Comparison of ENCODE assay signal across 8 cellular contexts in genomic region chr1:112704908-112705627, GRCh38. TPM values are rescaled to one million over a fixed set of nuclear protein-coding genes. Genes with fewer than 3 reads are reported as not detected.
A peak's percentile ranks its signal among the peaks of the same experiment; 100 is the strongest.
DNase-seq lines count a peak whose midpoint lies in the region; ATAC-seq and TF ChIP-seq lines count a peak whose summit lies in the region.

No MANE protein-coding gene starts in this region.

- H3K4me3 Mint-ChIP-seq in neural progenitor cell = peak overlapping the region; percentile 82

- peaks cover 64% of the 10 kb centered on the region for H3K4me1 Mint-ChIP-seq in neural progenitor cell

- H3K27ac ChIP-seq in neural progenitor cell = no peak overlapping the region

- ATAC-seq in GM19351 (IDR thresholded peaks at IDR 0.05; ENCODE audit: unreplicated experiment) (peak; percentile 69), HG03432 (IDR thresholded peaks at IDR 0.05; ENCODE audit: unreplicated experiment) (peak; percentile 64)

- H3K27ac Mint-ChIP-seq in neural progenitor cell = peak overlapping the region; percentile 70

- no peaks in the 10 kb centered on the region for H3K36me3 ChIP-seq in neural progenitor cell

- peaks cover 24% of the 10 kb centered on the region for H3K4me1 ChIP-seq in neural progenitor cell

- TF ChIP-seq CTCF in neural progenitor cell (IDR thresholded peaks at IDR 0.05) = no peak

- H2AFZ ChIP-seq in neural progenitor cell (replicated peaks) = no peak overlapping the region

- H3K9me3 Mint-ChIP-seq in neural progenitor cell = no peaks in the 10 kb centered on the region

- peaks cover 14% of the 10 kb centered on the region for H3F3A ChIP-seq in neural progenitor cell (ENCODE audit: low read depth)

- H3K9me3 ChIP-seq in neural progenitor cell (ENCODE audit: low read depth) = no peaks in the 10 kb centered on the region

- no peak overlapping the region for H3K9ac ChIP-seq in neural progenitor cell

- peak overlapping the region; percentile 38 for H3K4me3 ChIP-seq in neural progenitor cell

- H4K20me1 ChIP-seq in neural progenitor cell (ENCODE audit: low read depth) = peaks cover 24% of the 10 kb centered on the region

- peak overlapping the region; percentile 99 for H3K4me2 ChIP-seq in neural progenitor cell

- peaks cover 24% of the 10 kb centered on the region for H3K27me3 Mint-ChIP-seq in neural progenitor cell (ENCODE audit: insufficient read depth, low read depth)

- H3K79me2 ChIP-seq in neural progenitor cell (ENCODE audit: low read depth) = no peaks in the 10 kb centered on the region

- DNase-seq in DMS53 treated with DMSO at 0.1 percent for 48 hours (lab: John Stamatoyannopoulos, UW; ENCODE audit: unreplicated experiment) = peak; percentile 70
- DNase-seq in NCI-H82 treated with DMSO at 0.1 percent for 48 hours (lab: John Stamatoyannopoulos, UW; ENCODE audit: unreplicated experiment) = peak; percentile 39
- peak; percentile 32 for DNase-seq in activated naive CD4-positive, alpha-beta T cell treated with Interleukin-2 at 50 U/mL for 16 hours
- DNase-seq in foreskin melanocyte = peak; percentile 86
- DNase-seq in neural progenitor cell (ENCODE audit: low spot score) = peak; percentile 91
- no peak for DNase-seq in pons (ENCODE audit: low spot score)

- peaks cover 7% of the 10 kb centered on the region for H3K36me3 Mint-ChIP-seq in neural progenitor cell

- peaks cover 33% of the 10 kb centered on the region for H3K27me3 ChIP-seq in neural progenitor cell

RNA-seq across cellular contexts. Expression of gene RHOC, which starts 1.9 kb away (rescaled TPM):
- 36.3 and 41.8 TPM in 2 replicates for total RNA-seq in neural progenitor cell (ENCODE audit: low replicate concordance)

RNA-seq across cellular contexts. Expression of gene PPM1J, which starts 10.1 kb away (rescaled TPM):
- total RNA-seq in neural progenitor cell (ENCODE audit: low replicate concordance) = 1.8 and 2.7 TPM in 2 replicates

RNA-seq across cellular contexts. Expression of gene MOV10, which starts 30.6 kb away (rescaled TPM):
- 47.5 and 92.2 TPM in 2 replicates for total RNA-seq in neural progenitor cell (ENCODE audit: low replicate concordance)
